ENCODE assay signal across 10 cellular contexts in the genomic region with DNA sequence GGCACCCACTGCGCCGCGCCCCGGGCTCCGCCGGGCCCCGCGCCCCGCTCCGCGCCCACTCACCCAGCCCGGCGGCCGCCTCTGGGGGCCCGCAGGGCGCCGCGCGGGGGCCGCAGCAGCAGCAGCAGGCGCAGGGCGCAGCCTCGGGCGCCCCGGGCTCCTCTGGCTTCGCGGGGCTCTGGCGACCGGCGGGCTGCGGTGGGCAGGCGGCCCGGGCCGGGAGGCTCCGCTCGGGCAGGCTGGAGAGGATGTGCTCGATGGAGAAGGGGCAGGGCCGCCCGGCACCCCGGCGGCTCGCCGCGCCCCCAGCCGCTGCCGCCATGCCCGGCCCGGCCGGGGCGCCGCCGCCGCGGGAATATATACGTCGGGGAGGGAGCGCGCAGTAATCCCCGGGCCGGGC. TPM values are rescaled to one million over a fixed set of nuclear protein-coding genes. Genes with fewer than 3 reads are reported as not detected.
A peak's percentile ranks its signal among the peaks of the same experiment; 100 is the strongest.
DNase-seq lines count a peak whose midpoint lies in the region; ATAC-seq, FAIRE-seq and TF ChIP-seq lines count a peak whose summit lies in the region.
"Had no signal": no experiment of that assay in that cellular context is flagged by ENCODE, and none has a peak within 500 bp of the region (broad histone marks: within the 10 kb centered on the region; RNA-seq: fewer than 3 reads in every experiment).

A gene with protein sequence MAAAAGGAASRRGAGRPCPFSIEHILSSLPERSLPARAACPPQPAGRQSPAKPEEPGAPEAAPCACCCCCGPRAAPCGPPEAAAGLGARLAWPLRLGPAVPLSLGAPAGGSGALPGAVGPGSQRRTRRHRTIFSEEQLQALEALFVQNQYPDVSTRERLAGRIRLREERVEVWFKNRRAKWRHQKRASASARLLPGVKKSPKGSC (minus strand): TSS at position 331 of the 400 bp plus-strand sequence. CDS start 9 bp downstream, at position 322.

- H3K27ac ChIP-seq in keratinocyte (ENCODE audit: control insufficient read depth, insufficient read depth, low read length) (no peak within 1 kb of the TSS), brain microvascular endothelial cell (no peak within 1 kb of the TSS)

- H3K79me2 ChIP-seq in keratinocyte (ENCODE audit: control insufficient read depth, insufficient read depth, low read length): no peaks in the 10 kb centered on the region

- peaks cover 3% of the 10 kb centered on the region for H3K36me3 Mint-ChIP-seq in activated CD8-positive, alpha-beta memory T cell treated with anti-CD3 and anti-CD28 coated beads, Interleukin-2, amount 10 ng/mL, durations not matched to agents 7 days and 5 days
- no peaks in the 10 kb centered on the region for H3K36me3 Mint-ChIP-seq in activated B cell treated with CpG ODN at 0.5 μM for 24 hours (ENCODE audit: low read depth)

- TF ChIP-seq CTCF in activated B cell treated with CpG ODN at 0.5 μM for 24 hours (IDR thresholded peaks at IDR 0.05) (no peak), keratinocyte (optimal IDR thresholded peaks at IDR 0.05 in 1 of 3, IDR thresholded peaks at IDR 0.05 in 1 of 3, conservative IDR thresholded peaks at IDR 0.05 in 1 of 3; ENCODE audit: extremely low read depth in 1 of 3, insufficient read depth in 2 of 3, low read length in 3 of 3) (no peak), brain microvascular endothelial cell (IDR thresholded peaks at IDR 0.05; ENCODE audit: low read depth, low read length, missing control alignments) (no peak)

- dilution Hi-C loops in keratinocyte (cut with MboI; ENCODE audit: extremely low pct_ligation_motif_present, low sequenced_read_pairs): no loop called here

- peak within 1 kb of the TSS; percentile 35 for H3K4me3 Mint-ChIP-seq in activated CD8-positive, alpha-beta memory T cell treated with anti-CD3 and anti-CD28 coated beads, Interleukin-2, amount 10 ng/mL, durations not matched to agents 7 days and 5 days
- peak within 1 kb of the TSS; percentile 42 for H3K4me3 Mint-ChIP-seq in activated B cell treated with CpG ODN at 0.5 μM for 24 hours
- H3K4me3 Mint-ChIP-seq in stimulated activated naive CD8-positive, alpha-beta T cell treated with anti-CD3 and anti-CD28 coated beads, Interleukin-15, amount 100 ng/mL, for 72 hours: peak within 1 kb of the TSS; percentile 69 to 83

- H2AFZ ChIP-seq in keratinocyte (ENCODE audit: control insufficient read depth, low read length): peak within 1 kb of the TSS; percentile 33

- H3K4me3 ChIP-seq in keratinocyte (ENCODE audit: control insufficient read depth in 2 of 3, extremely low read depth in 1 of 3, insufficient read depth in 2 of 3, low read depth in 1 of 3, low read length in 3 of 3) (peak within 1 kb of the TSS; percentile 14 to 19 (median 18)), brain microvascular endothelial cell (ENCODE audit: low read depth, low read length) (no peak within 1 kb of the TSS)

- no peaks in the 10 kb centered on the region for H3K9me3 ChIP-seq in keratinocyte (ENCODE audit: control insufficient read depth, low read depth, low read length)

- H3K4me2 ChIP-seq in keratinocyte (ENCODE audit: control insufficient read depth, extremely low read depth, insufficient read depth, low read depth, low read length): peak within 1 kb of the TSS; percentile 48

- no peak within 1 kb of the TSS for H3K27ac Mint-ChIP-seq in activated CD8-positive, alpha-beta memory T cell treated with anti-CD3 and anti-CD28 coated beads, Interleukin-2, amount 10 ng/mL, durations not matched to agents 7 days and 5 days
- no peak within 1 kb of the TSS for H3K27ac Mint-ChIP-seq in activated B cell treated with CpG ODN at 0.5 μM for 24 hours
- H3K27ac Mint-ChIP-seq in stimulated activated naive CD8-positive, alpha-beta T cell treated with anti-CD3 and anti-CD28 coated beads, Interleukin-15, amount 100 ng/mL, for 72 hours: no peak within 1 kb of the TSS

- in situ Hi-C loops in brain microvascular endothelial cell (cut with HindIII; ENCODE audit: low pct_ligation_motif_present, low sequenced_read_pairs): no loop called here

- no peak for DNase-seq in activated CD8-positive, alpha-beta memory T cell treated with anti-CD3 and anti-CD28 coated beads, Interleukin-2, amount 10 ng/mL, durations not matched to agents 7 days and 5 days
- no peak for DNase-seq in activated CD8-positive, alpha-beta memory T cell treated with anti-CD3 and anti-CD28 coated beads, Interleukin-2, amount 50 U/mL, for 4 hours
- DNase-seq in activated B cell treated with CpG ODN at 0.5 μM for 24 hours (no peak), keratinocyte (ENCODE audit: low read depth, low spot score) (no peak), brain microvascular endothelial cell (no peak)
- DNase-seq in stimulated activated naive CD8-positive, alpha-beta T cell treated with anti-CD3 and anti-CD28 coated beads, Interleukin-15, amount 100 ng/mL, for 72 hours: no peak
- DNase-seq: NCI-H1048 had no signal

- peaks cover 56% of the 10 kb centered on the region for H3K27me3 Mint-ChIP-seq in activated CD8-positive, alpha-beta memory T cell treated with anti-CD3 and anti-CD28 coated beads, Interleukin-2, amount 10 ng/mL, durations not matched to agents 7 days and 5 days
- H3K27me3 Mint-ChIP-seq in activated B cell treated with CpG ODN at 0.5 μM for 24 hours: peaks cover 36% of the 10 kb centered on the region
- H3K27me3 Mint-ChIP-seq in stimulated activated naive CD8-positive, alpha-beta T cell treated with anti-CD3 and anti-CD28 coated beads, Interleukin-15, amount 100 ng/mL, for 72 hours: peaks cover 77% of the 10 kb centered on the region

- no peaks in the 10 kb centered on the region for H3K4me1 ChIP-seq in keratinocyte (ENCODE audit: control insufficient read depth, extremely low read depth, insufficient read depth, low read length)

- H3K36me3 ChIP-seq in keratinocyte (ENCODE audit: control insufficient read depth in 2 of 2, extremely low read depth in 1 of 2, insufficient read depth in 2 of 2, low read length in 2 of 2) (no peaks in the 10 kb centered on the region), brain microvascular endothelial cell (replicated peaks) (no peaks in the 10 kb centered on the region)

- ATAC-seq in activated CD8-positive, alpha-beta memory T cell treated with anti-CD3 and anti-CD28 coated beads, Interleukin-2, amount 10 ng/mL, durations not matched to agents 7 days and 5 days: no peak
- ATAC-seq in activated B cell treated with CpG ODN at 0.5 μM for 24 hours (ENCODE audit: low read depth) (no peak), GM19328 (IDR thresholded peaks at IDR 0.05; ENCODE audit: unreplicated experiment) (no peak), GM19035 (IDR thresholded peaks at IDR 0.05; ENCODE audit: unreplicated experiment) (no peak)
- ATAC-seq in stimulated activated naive CD8-positive, alpha-beta T cell treated with anti-CD3 and anti-CD28 coated beads, Interleukin-15, amount 100 ng/mL, for 72 hours: no peak

- H3K9ac ChIP-seq in keratinocyte (ENCODE audit: control insufficient read depth, extremely low read depth, insufficient read depth, low read length): no peak within 1 kb of the TSS

- intact Hi-C loops in activated B cell treated with CpG ODN at 0.5 μM for 24 hours (cut with micrococcal nuclease): loop anchor here (10.0 kb wide), 1 partner anchor 145 kb away; a partner anchor contains a TSS

- H3K9me3 Mint-ChIP-seq in activated CD8-positive, alpha-beta memory T cell treated with anti-CD3 and anti-CD28 coated beads, Interleukin-2, amount 10 ng/mL, durations not matched to agents 7 days and 5 days (ENCODE audit: low read depth): no peaks in the 10 kb centered on the region
- H3K9me3 Mint-ChIP-seq in activated B cell treated with CpG ODN at 0.5 μM for 24 hours: no peaks in the 10 kb centered on the region
- no peaks in the 10 kb centered on the region for H3K9me3 Mint-ChIP-seq in stimulated activated naive CD8-positive, alpha-beta T cell treated with anti-CD3 and anti-CD28 coated beads, Interleukin-15, amount 100 ng/mL, for 72 hours

- no peak for FAIRE-seq in keratinocyte (lab: Jason Lieb, UNC)

- peaks cover 4% of the 10 kb centered on the region for H3K4me1 Mint-ChIP-seq in activated CD8-positive, alpha-beta memory T cell treated with anti-CD3 and anti-CD28 coated beads, Interleukin-2, amount 10 ng/mL, durations not matched to agents 7 days and 5 days
- peaks cover 6% of the 10 kb centered on the region for H3K4me1 Mint-ChIP-seq in activated B cell treated with CpG ODN at 0.5 μM for 24 hours
- peaks cover 14% of the 10 kb centered on the region for H3K4me1 Mint-ChIP-seq in stimulated activated naive CD8-positive, alpha-beta T cell treated with anti-CD3 and anti-CD28 coated beads, Interleukin-15, amount 100 ng/mL, for 72 hours

- POLR2A ChIA-PET in activated B cell treated with CpG ODN at 0.5 μM for 24 hours (lab: Charles Lee): no interaction called here

- no peaks in the 10 kb centered on the region for H4K20me1 ChIP-seq in keratinocyte (ENCODE audit: control insufficient read depth, extremely low read depth, insufficient read depth, low read length)

- H3K27me3 ChIP-seq in keratinocyte (ENCODE audit: control insufficient read depth, extremely low read depth, insufficient read depth, low read length) (peaks cover 53% of the 10 kb centered on the region), brain microvascular endothelial cell (replicated peaks) (peaks cover 58% of the 10 kb centered on the region)

- no peaks in the 10 kb centered on the region for H3K9me1 ChIP-seq in keratinocyte (ENCODE audit: control insufficient read depth, extremely low read depth, insufficient read depth, low read length)

- CTCF ChIA-PET in activated CD8-positive, alpha-beta memory T cell treated with anti-CD3 and anti-CD28 coated beads, Interleukin-2, amount 10 ng/mL, durations not matched to agents 7 days and 5 days (lab: Charles Lee): no interaction called here
- CTCF ChIA-PET in activated B cell treated with CpG ODN at 0.5 μM for 24 hours (lab: Charles Lee): interaction anchor here (1.1 kb wide), 1 partner anchor 480 kb away, joined by 4 read pairs; no protein-coding TSS in a partner anchor

RNA-seq across cellular contexts. Expression of the gene that starts here (rescaled TPM):
- total RNA-seq in activated CD8-positive, alpha-beta memory T cell treated with anti-CD3 and anti-CD28 coated beads, Interleukin-2, amount 10 ng/mL, durations not matched to agents 7 days and 5 days: not detected
- total RNA-seq in activated B cell treated with CpG ODN at 0.5 μM for 24 hours: not detected in 2 replicates
- not detected in 3 replicates for polyA plus RNA-seq in keratinocyte
- not detected for polyA plus RNA-seq in keratinocyte (2011; ENCODE audit: low read depth)
- polyA plus RNA-seq in keratinocyte (2011; cell fraction: cytosol; rRNA removed): not detected in 2 replicates
- not detected in 2 replicates for polyA plus RNA-seq in keratinocyte (2011; cell fraction: nucleus; rRNA removed)
- not detected in 2 replicates for polyA plus RNA-seq in keratinocyte (2012; ENCODE audit: low replicate concordance)
- not detected in 3 replicates for polyA minus RNA-seq in keratinocyte
- polyA minus RNA-seq in keratinocyte (2011; cell fraction: cytosol; rRNA and poly(A)+ RNA removed): not detected
- not detected in 2 replicates for polyA minus RNA-seq in keratinocyte (2011; cell fraction: nucleus; rRNA and poly(A)+ RNA removed)
- total RNA-seq: posterior vena cava had no signal
